10 cellular contexts compared by ENCODE assay signal in the genomic region with DNA sequence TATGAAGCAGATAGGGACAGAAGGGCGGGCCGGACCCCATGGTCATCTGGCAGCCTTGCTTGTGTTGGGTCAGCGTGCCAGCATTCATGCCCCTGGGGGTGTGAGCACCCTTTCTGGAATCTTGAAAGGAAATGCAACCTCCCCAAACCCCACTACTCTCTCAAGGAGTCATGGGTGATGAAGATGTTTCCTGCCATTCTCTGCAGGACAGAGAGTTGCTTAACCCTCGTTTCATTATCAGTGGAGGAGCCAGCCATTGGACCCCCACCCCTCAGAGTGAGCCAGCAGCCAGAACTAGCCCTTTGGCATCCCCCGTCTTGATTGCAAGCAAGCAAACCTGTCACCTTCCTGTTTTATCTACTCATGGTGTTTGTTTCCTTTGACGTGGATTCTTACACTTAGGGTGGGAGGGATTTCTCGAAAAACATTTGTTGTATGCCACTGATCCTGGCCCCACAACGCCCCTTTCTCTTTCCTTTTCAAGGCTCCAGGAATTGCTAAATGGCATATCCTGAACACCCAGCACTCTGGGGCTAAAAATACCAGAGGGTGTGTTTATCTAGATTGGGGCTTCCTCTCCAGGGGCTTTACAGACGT.
DNase-seq lines count a peak whose midpoint lies in the region; ATAC-seq and TF ChIP-seq lines count a peak whose summit lies in the region.
"Had no signal": no experiment of that assay in that cellular context is flagged by ENCODE, and none has a peak within 500 bp of the region (broad histone marks: within the 10 kb centered on the region; RNA-seq: fewer than 3 reads in every experiment).

No MANE protein-coding gene starts in this region.

- peaks cover 75% of the 10 kb centered on the region for H3K4me1 Mint-ChIP-seq in activated naive CD4-positive, alpha-beta T cell treated with anti-CD3 and anti-CD28 coated beads, Interleukin-2, amount 50 U/mL, for 24 hours
- H3K4me1 Mint-ChIP-seq in activated T-helper 17 cell treated with anti-CD3 and anti-CD28 coated beads, Interleukin-2, amount 50 U/mL, for 72 hours = peaks cover 61% of the 10 kb centered on the region

- H3K27me3 ChIP-seq in right cardiac atrium (ENCODE audit: control insufficient read depth, insufficient read depth) (no peaks in the 10 kb centered on the region), thymus (ENCODE audit: control insufficient read depth, insufficient read depth) (no peaks in the 10 kb centered on the region), prostate gland (replicated peaks; ENCODE audit: insufficient read depth) (no peaks in the 10 kb centered on the region)

- H3K27ac Mint-ChIP-seq in activated naive CD4-positive, alpha-beta T cell treated with anti-CD3 and anti-CD28 coated beads, Interleukin-2, amount 50 U/mL, for 24 hours = peak overlapping the region; percentile 96
- H3K27ac Mint-ChIP-seq in activated T-helper 17 cell treated with anti-CD3 and anti-CD28 coated beads, Interleukin-2, amount 50 U/mL, for 72 hours = peak overlapping the region; percentile 97

- TF ChIP-seq CTCF in prostate gland (IDR thresholded peaks at IDR 0.05) = no peak

- no peaks in the 10 kb centered on the region for H3K9me3 ChIP-seq in right cardiac atrium (ENCODE audit: control insufficient read depth, low read length)
- no peaks in the 10 kb centered on the region for H3K9me3 ChIP-seq in thymus (ENCODE audit: control insufficient read depth)
- H3K9me3 ChIP-seq in prostate gland = no peaks in the 10 kb centered on the region
- H3K9me3 ChIP-seq: SK-N-SH had no signal

- H3K4me3 ChIP-seq in right cardiac atrium (ENCODE audit: low read length) (no peak overlapping the region), thymus (ENCODE audit: low read length) (no peak overlapping the region), prostate gland (no peak overlapping the region)

- H3K27ac ChIP-seq in right cardiac atrium (ENCODE audit: low read length) (peak overlapping the region; percentile 96), thymus (ENCODE audit: low read depth) (peak overlapping the region; percentile 81), prostate gland (no peak overlapping the region)

- H3K36me3 ChIP-seq in thymus (ENCODE audit: control insufficient read depth, insufficient read depth) (no peaks in the 10 kb centered on the region), prostate gland (no peaks in the 10 kb centered on the region)

- H3K27me3 Mint-ChIP-seq in activated naive CD4-positive, alpha-beta T cell treated with anti-CD3 and anti-CD28 coated beads, Interleukin-2, amount 50 U/mL, for 24 hours = no peaks in the 10 kb centered on the region
- H3K27me3 Mint-ChIP-seq in activated T-helper 17 cell treated with anti-CD3 and anti-CD28 coated beads, Interleukin-2, amount 50 U/mL, for 72 hours = no peaks in the 10 kb centered on the region

- peaks cover 1% of the 10 kb centered on the region for H3K36me3 Mint-ChIP-seq in activated naive CD4-positive, alpha-beta T cell treated with anti-CD3 and anti-CD28 coated beads, Interleukin-2, amount 50 U/mL, for 24 hours
- H3K36me3 Mint-ChIP-seq in activated T-helper 17 cell treated with anti-CD3 and anti-CD28 coated beads, Interleukin-2, amount 50 U/mL, for 72 hours (ENCODE audit: low read depth) = peaks cover 21% of the 10 kb centered on the region

- peak; percentile 5 for ATAC-seq in activated T-helper 17 cell treated with anti-CD3 and anti-CD28 coated beads, Interleukin-2, amount 50 U/mL, for 72 hours (replicated peaks)
- peak; percentile 87 to 96 for ATAC-seq in right cardiac atrium

- H3K9me3 Mint-ChIP-seq in activated naive CD4-positive, alpha-beta T cell treated with anti-CD3 and anti-CD28 coated beads, Interleukin-2, amount 50 U/mL, for 24 hours = no peaks in the 10 kb centered on the region
- H3K9me3 Mint-ChIP-seq in activated T-helper 17 cell treated with anti-CD3 and anti-CD28 coated beads, Interleukin-2, amount 50 U/mL, for 72 hours = no peaks in the 10 kb centered on the region

- no peak for DNase-seq in activated naive CD4-positive, alpha-beta T cell treated with Interleukin-2 at 50 U/mL for 16 hours
- DNase-seq in right cardiac atrium = peak; percentile 65 to 83 (median 73)
- no peak for DNase-seq in NCI-H1694 treated with DMSO at 0.1 percent for 48 hours (lab: John Stamatoyannopoulos, UW)
- DNase-seq in occipital lobe (lab: John Stamatoyannopoulos, UW) = no peak
- DNase-seq in prostate gland (ENCODE audit: low spot score) = no peak
- DNase-seq: retina, SK-N-SH had no signal

- 33% methylated on average over 9 of the region's 9 CpGs for WGBS in right cardiac atrium
- WGBS in thymus = 43% methylated on average over 9 of the region's 9 CpGs
- 60% methylated on average over 9 of the region's 9 CpGs for WGBS in prostate gland

- intact Hi-C loops in right cardiac atrium (cut with DNase I) = loop anchor here in 1 of 4 donors (10.0 kb wide), 1 partner anchor 226 kb away; no protein-coding TSS in a partner anchor
- intact Hi-C loops in prostate gland (cut with DNase I) = no loop called here

- peak overlapping the region; percentile 28 for H3K4me3 Mint-ChIP-seq in activated naive CD4-positive, alpha-beta T cell treated with anti-CD3 and anti-CD28 coated beads, Interleukin-2, amount 50 U/mL, for 24 hours
- H3K4me3 Mint-ChIP-seq in activated T-helper 17 cell treated with anti-CD3 and anti-CD28 coated beads, Interleukin-2, amount 50 U/mL, for 72 hours = peak overlapping the region; percentile 77

- H3K4me1 ChIP-seq in right cardiac atrium (ENCODE audit: control insufficient read depth, insufficient read depth, low read length) = peaks cover 8% of the 10 kb centered on the region
- H3K4me1 ChIP-seq in thymus (ENCODE audit: control insufficient read depth, insufficient read depth, low read length) = peaks cover 38% of the 10 kb centered on the region
- no peaks in the 10 kb centered on the region for H3K4me1 ChIP-seq in prostate gland (replicated peaks)

- no peak for TF ChIP-seq POLR2A in prostate gland (IDR thresholded peaks at IDR 0.05)

Comparison
In these comparisons a context has a peak if more than half of its experiments do, and no peak if none do; other contexts are left out.
1. DNase-seq: peak in right cardiac atrium (3 of 3); none in activated naive CD4-positive, alpha-beta T cell treated with Interleukin-2 at 50 U/mL for 16 hours (single experiment), NCI-H1694 treated with DMSO at 0.1 percent for 48 hours (single experiment), occipital lobe (single experiment) and prostate gland (single experiment).
2. H3K27ac ChIP-seq: peak in right cardiac atrium (single experiment) and thymus (single experiment); none in prostate gland (0 of 2).